Comparison of ENCODE assay signal across 15 cellular contexts in the genomic region with DNA sequence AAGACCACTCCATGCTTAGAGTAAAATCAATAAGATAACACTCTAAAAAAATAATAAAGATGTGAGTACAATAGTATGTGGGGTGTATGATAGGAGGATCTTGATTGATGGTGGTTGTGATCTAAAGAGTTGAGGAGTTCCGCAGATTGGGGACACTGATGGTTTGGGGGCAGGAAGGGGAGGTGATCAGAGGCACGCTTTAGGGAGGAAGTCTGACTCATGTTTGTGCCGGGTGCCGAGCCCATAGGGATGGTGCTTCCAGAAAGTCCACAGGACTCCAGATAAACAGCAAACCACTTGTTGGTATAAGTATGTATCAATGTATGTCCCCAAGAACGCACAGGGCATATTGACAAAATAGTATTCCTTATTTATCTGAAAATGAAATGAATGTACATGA. TPM values are rescaled to one million over a fixed set of nuclear protein-coding genes. Genes with fewer than 3 reads are reported as not detected.
"Had no signal": no experiment of that assay in that cellular context is flagged by ENCODE, and none has a peak within 500 bp of the region (broad histone marks: within the 10 kb centered on the region; RNA-seq: fewer than 3 reads in every experiment).

No MANE protein-coding gene starts in this region.

- H3K27ac ChIP-seq: heart right ventricle, neural progenitor cell, parathyroid adenoma had no signal

- FAIRE-seq: keratinocyte, small intestine, urothelium cell line had no signal

- H3K4me2 ChIP-seq: neural progenitor cell had no signal

- ATAC-seq: activated CD4-positive, CD25-positive, alpha-beta regulatory T cell treated with anti-CD3 and anti-CD28 coated beads, Interleukin-2, amount 50 U/mL, for 24 hours; activated CD8-positive, alpha-beta memory T cell treated with anti-CD3 and anti-CD28 coated beads, Interleukin-2, amount 10 ng/mL, durations not matched to agents 7 days and 5 days; activated naive CD4-positive, alpha-beta T cell treated with anti-CD3 and anti-CD28 coated beads, Interleukin-2, amount 50 U/mL, for 72 hours; T-helper 17 cell had no signal

- H3K9ac ChIP-seq: neural progenitor cell, parathyroid adenoma had no signal

- H3K4me3 ChIP-seq: heart right ventricle, neural progenitor cell had no signal

- H3K27me3 ChIP-seq: heart right ventricle, neural progenitor cell had no signal

- H3K79me2 ChIP-seq: parathyroid adenoma had no signal

- H2AFZ ChIP-seq: neural progenitor cell, parathyroid adenoma had no signal

- H3K36me3 ChIP-seq: heart right ventricle, neural progenitor cell had no signal

- DNase-seq: activated CD8-positive, alpha-beta memory T cell treated with anti-CD3 and anti-CD28 coated beads, Interleukin-2, amount 10 ng/mL, durations not matched to agents 7 days and 5 days; activated effector memory CD4-positive, alpha-beta T cell treated with anti-CD3 and anti-CD28 coated beads, Interleukin-2, amount 50 U/mL, for 16 hours; activated T-cell treated with anti-CD3 and anti-CD28 coated beads, Interleukin-2, amount 50 U/mL, for 24 hours; foreskin melanocyte; heart right ventricle; midbrain; small intestine; T-helper 17 cell had no signal

- H3K4me1 ChIP-seq: neural progenitor cell, parathyroid adenoma had no signal

RNA-seq across cellular contexts. Expression of a gene that starts 27.5 kb away (rescaled TPM):
- total RNA-seq: activated CD8-positive, alpha-beta memory T cell treated with anti-CD3 and anti-CD28 coated beads, Interleukin-2, amount 10 ng/mL, durations not matched to agents 7 days and 5 days; activated naive CD4-positive, alpha-beta T cell treated with anti-CD3 and anti-CD28 coated beads, Interleukin-2, amount 50 U/mL, for 72 hours; lower leg skin; T-helper 17 cell had no signal
- polyA plus RNA-seq: keratinocyte, small intestine had no signal
